ENCODE assay signal across 21 cellular contexts in the genomic region with DNA sequence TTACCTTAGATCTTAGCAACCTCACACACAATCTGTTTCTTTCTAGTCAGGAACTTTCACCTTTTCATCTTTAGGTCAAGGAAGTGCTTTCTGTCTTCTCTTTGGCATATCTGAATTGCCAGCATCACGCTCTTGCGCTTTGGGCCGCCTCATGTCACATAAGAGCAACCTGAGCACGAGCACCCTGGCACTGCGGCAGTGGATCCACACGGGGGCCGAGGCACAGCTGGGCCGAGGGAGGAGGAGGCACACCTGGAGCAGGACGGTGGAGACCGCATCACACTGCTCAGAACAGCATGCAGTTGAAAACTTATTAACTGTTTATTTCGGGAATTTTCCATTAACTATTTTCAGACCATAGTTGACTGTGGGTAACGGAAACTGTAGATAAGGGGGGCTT. TPM values are rescaled to one million over a fixed set of nuclear protein-coding genes. Genes with fewer than 3 reads are reported as not detected.
DNase-seq lines count a peak whose midpoint lies in the region; ATAC-seq and TF ChIP-seq lines count a peak whose summit lies in the region.
"Had no signal": no experiment of that assay in that cellular context is flagged by ENCODE, and none has a peak within 500 bp of the region (broad histone marks: within the 10 kb centered on the region; RNA-seq: fewer than 3 reads in every experiment).

No MANE protein-coding gene starts in this region.

- H3K4me1 ChIP-seq in left ventricle myocardium inferior: peaks cover 27% of the 10 kb centered on the region
- H3K4me1 ChIP-seq in heart right ventricle: peaks cover 0 to 18% (median 0%) of the 10 kb centered on the region in 9 donors
- peaks cover 0 to 5% of the 10 kb centered on the region in 2 donors for H3K4me1 ChIP-seq in neuronal stem cell (ENCODE audit: control insufficient read depth in 2 of 2, insufficient read depth in 1 of 2, low read depth in 1 of 2, low read length in 2 of 2)
- H3K4me1 ChIP-seq in tibial artery: peaks cover 0 to 31% (median 25%) of the 10 kb centered on the region in 4 donors
- H3K4me1 ChIP-seq: BE2C had no signal

- H3K4me3 ChIP-seq in left ventricle myocardium inferior (no peak overlapping the region), heart right ventricle (no peak overlapping the region), neuronal stem cell (ENCODE audit: low read length in 2 of 2) (no peak overlapping the region), tibial artery (no peak overlapping the region)

- DNase-seq in left ventricle myocardium inferior (peak; percentile 2), heart right ventricle (no peak), T-helper 17 cell (no peak), neuronal stem cell (ENCODE audit: low spot score) (no peak), NCI-H2196 treated with DMSO at 0.1 percent for 48 hours (lab: John Stamatoyannopoulos, UW; ENCODE audit: unreplicated experiment) (no peak), COLO829 (ENCODE audit: low spot score) (no peak), tibial artery (no peak)
- DNase-seq in stimulated activated naive B cell treated with anti-CD40 and anti-IgM and Interleukin-4, amounts not matched to agents 10 μg/mL and 1 μg/mL and 100 μg/mL, for 72 hours: no peak
- DNase-seq: ACHN; C1 segment of cervical spinal cord; CD4-positive, alpha-beta T cell; DMS153; DMS79; GDM1; GOT3; H7; HFFc6 had no signal

- H3K4me2 ChIP-seq in neuronal stem cell (ENCODE audit: insufficient read depth, low read length, poor library complexity, severe bottlenecking): no peak overlapping the region

- WGBS in heart right ventricle, 2 donors: 92 to 94% methylated on average over 12 of the region's 12 CpGs
- no CpG with 5 or more reads among the region's 12 CpGs for WGBS in neuronal stem cell (ENCODE audit: extremely low coverage in 2 of 2, insufficient read length in 2 of 2, insufficient replicate concordance in 1 of 2), 2 donors

- peak overlapping the region; percentile 9 for H3K27ac Mint-ChIP-seq in T-helper 17 cell
- H3K27ac Mint-ChIP-seq in stimulated activated naive B cell treated with anti-CD40 and anti-IgM and Interleukin-4, amounts not matched to agents 10 μg/mL and 1 μg/mL and 100 μg/mL, for 72 hours: peak overlapping the region; percentile 56
- H3K27ac Mint-ChIP-seq: CD4-positive, alpha-beta T cell; HFFc6; IgD-negative memory B cell had no signal

- no peak overlapping the region for H3K4ac ChIP-seq in neuronal stem cell (ENCODE audit: low read length)

- no peak overlapping the region for H4K8ac ChIP-seq in neuronal stem cell (ENCODE audit: low read depth, low read length)

- H2BK15ac ChIP-seq in neuronal stem cell (ENCODE audit: low read length): no peak overlapping the region

- H3K36me3 Mint-ChIP-seq in T-helper 17 cell (ENCODE audit: low read depth): peaks cover 14% of the 10 kb centered on the region
- peaks cover 21 to 47% of the 10 kb centered on the region in 2 donors for H3K36me3 Mint-ChIP-seq in stimulated activated naive B cell treated with anti-CD40 and anti-IgM and Interleukin-4, amounts not matched to agents 10 μg/mL and 1 μg/mL and 100 μg/mL, for 72 hours

- H3K18ac ChIP-seq in neuronal stem cell (ENCODE audit: low read length): no peak overlapping the region

- H3K4me1 Mint-ChIP-seq in T-helper 17 cell: peaks cover 11% of the 10 kb centered on the region
- no peaks in the 10 kb centered on the region for H3K4me1 Mint-ChIP-seq in stimulated activated naive B cell treated with anti-CD40 and anti-IgM and Interleukin-4, amounts not matched to agents 10 μg/mL and 1 μg/mL and 100 μg/mL, for 72 hours
- H3K4me1 Mint-ChIP-seq: IgD-negative memory B cell had no signal

- H3K27me3 Mint-ChIP-seq in T-helper 17 cell: no peaks in the 10 kb centered on the region
- no peaks in the 10 kb centered on the region for H3K27me3 Mint-ChIP-seq in stimulated activated naive B cell treated with anti-CD40 and anti-IgM and Interleukin-4, amounts not matched to agents 10 μg/mL and 1 μg/mL and 100 μg/mL, for 72 hours
- H3K27me3 Mint-ChIP-seq: CD4-positive, alpha-beta T cell; IgD-negative memory B cell had no signal

- H3K27me3 ChIP-seq in left ventricle myocardium inferior (ENCODE audit: low read depth) (no peaks in the 10 kb centered on the region), heart right ventricle (no peaks in the 10 kb centered on the region), neuronal stem cell (ENCODE audit: control insufficient read depth in 3 of 3, insufficient read depth in 3 of 3, low read depth in 1 of 3, low read length in 3 of 3) (no peaks in the 10 kb centered on the region), tibial artery (no peaks in the 10 kb centered on the region)
- H3K27me3 ChIP-seq: BE2C had no signal

- no peak overlapping the region for H3K9ac ChIP-seq in neuronal stem cell (ENCODE audit: low read depth, low read length, poor library complexity)

- H2AK5ac ChIP-seq in neuronal stem cell (ENCODE audit: low read depth, low read length): no peak overlapping the region

- no peak overlapping the region for H2AFZ ChIP-seq in neuronal stem cell (ENCODE audit: low read length)

- peaks cover 95% of the 10 kb centered on the region for H3K36me3 ChIP-seq in left ventricle myocardium inferior
- H3K36me3 ChIP-seq in heart right ventricle: peaks cover 0 to 98% (median 82%) of the 10 kb centered on the region in 9 donors
- peaks cover 12 to 23% of the 10 kb centered on the region in 2 donors for H3K36me3 ChIP-seq in neuronal stem cell (replicated peaks in 1 of 2; ENCODE audit: control insufficient read depth in 2 of 2, insufficient read depth in 2 of 2, low read length in 2 of 2)
- peaks cover 83 to 100% (median 91%) of the 10 kb centered on the region in 3 donors for H3K36me3 ChIP-seq in tibial artery
- H3K36me3 ChIP-seq: BE2C had no signal

- H3K9me3 Mint-ChIP-seq in stimulated activated naive B cell treated with anti-CD40 and anti-IgM and Interleukin-4, amounts not matched to agents 10 μg/mL and 1 μg/mL and 100 μg/mL, for 72 hours: no peaks in the 10 kb centered on the region
- H3K9me3 Mint-ChIP-seq: CD4-positive, alpha-beta T cell; HFFc6; IgD-negative memory B cell had no signal

- no peak for TF ChIP-seq CTCF in left ventricle myocardium inferior (IDR thresholded peaks at IDR 0.05; ENCODE audit: borderline replicate concordance)
- TF ChIP-seq CTCF in heart right ventricle (IDR thresholded peaks at IDR 0.05): no peak
- no peak for TF ChIP-seq CTCF in tibial artery (IDR thresholded peaks at IDR 0.05)

- H3K27ac ChIP-seq in left ventricle myocardium inferior (replicated peaks): no peak overlapping the region
- H3K27ac ChIP-seq in heart right ventricle: no peak overlapping the region
- H3K27ac ChIP-seq in neuronal stem cell (replicated peaks; ENCODE audit: low read length): no peak overlapping the region
- no peak overlapping the region for H3K27ac ChIP-seq in tibial artery

- H3K9me3 ChIP-seq in left ventricle myocardium inferior (replicated peaks) (no peaks in the 10 kb centered on the region), heart right ventricle (no peaks in the 10 kb centered on the region), T-helper 17 cell (ENCODE audit: control insufficient read depth, low read length, poor library complexity, severe bottlenecking) (no peaks in the 10 kb centered on the region), neuronal stem cell (replicated peaks in 1 of 2; ENCODE audit: control insufficient read depth in 2 of 2, insufficient read depth in 1 of 2, low read depth in 1 of 2, low read length in 2 of 2) (no peaks in the 10 kb centered on the region), tibial artery (no peaks in the 10 kb centered on the region)
- H3K9me3 ChIP-seq: BE2C had no signal

- intact Hi-C loops in left ventricle myocardium inferior (cut with micrococcal nuclease) (no loop called here), heart right ventricle (cut with DNase I) (no loop called here), tibial artery (cut with DNase I; ENCODE audit: low total_unique reads) (no loop called here)

- H2BK120ac ChIP-seq in neuronal stem cell (ENCODE audit: low read depth, low read length): no peak overlapping the region

- H3K23ac ChIP-seq in neuronal stem cell (ENCODE audit: low read depth, low read length, poor library complexity): no peak overlapping the region

- peaks cover 3% of the 10 kb centered on the region for H3K79me1 ChIP-seq in neuronal stem cell (ENCODE audit: low read depth, low read length)

- H2BK12ac ChIP-seq in neuronal stem cell (ENCODE audit: low read length): no peak overlapping the region

- peak overlapping the region; percentile 25 for H3K14ac ChIP-seq in neuronal stem cell (ENCODE audit: low read length)

- ATAC-seq in heart right ventricle (no peak), T-helper 17 cell (no peak)
- ATAC-seq in stimulated activated naive B cell treated with anti-CD40 and anti-IgM and Interleukin-4, amounts not matched to agents 10 μg/mL and 1 μg/mL and 100 μg/mL, for 72 hours (replicated peaks): no peak
- ATAC-seq: HCT116, HepG2 had no signal

- H2BK5ac ChIP-seq in neuronal stem cell (ENCODE audit: low read length): no peak overlapping the region

- H4K91ac ChIP-seq in neuronal stem cell (ENCODE audit: low read depth, low read length, poor library complexity): no peak overlapping the region

- H3K4me3 Mint-ChIP-seq in T-helper 17 cell: no peak overlapping the region
- no peak overlapping the region for H3K4me3 Mint-ChIP-seq in stimulated activated naive B cell treated with anti-CD40 and anti-IgM and Interleukin-4, amounts not matched to agents 10 μg/mL and 1 μg/mL and 100 μg/mL, for 72 hours
- H3K4me3 Mint-ChIP-seq: CD4-positive, alpha-beta T cell; HFFc6; IgD-negative memory B cell had no signal

RNA-seq across cellular contexts. Expression of a gene that starts 10.7 kb away (rescaled TPM):
- total RNA-seq in left ventricle myocardium inferior (49.5 TPM), heart right ventricle (10 to 100 TPM; 36.8 to 59.1 (median 45.2) TPM), T-helper 17 cell (10 to 100 TPM; 65.0 to 65.7 TPM)
- 10 to 100 TPM; 25.2 to 57.9 TPM for polyA plus RNA-seq in heart right ventricle
- 11.1 TPM for polyA plus RNA-seq in neuronal stem cell (2013, experiment 1 of 2)
- polyA plus RNA-seq in neuronal stem cell (2013, experiment 2 of 2): 11.5 TPM
